Comparison of ENCODE assay signal across 9 cellular contexts in the genomic region with DNA sequence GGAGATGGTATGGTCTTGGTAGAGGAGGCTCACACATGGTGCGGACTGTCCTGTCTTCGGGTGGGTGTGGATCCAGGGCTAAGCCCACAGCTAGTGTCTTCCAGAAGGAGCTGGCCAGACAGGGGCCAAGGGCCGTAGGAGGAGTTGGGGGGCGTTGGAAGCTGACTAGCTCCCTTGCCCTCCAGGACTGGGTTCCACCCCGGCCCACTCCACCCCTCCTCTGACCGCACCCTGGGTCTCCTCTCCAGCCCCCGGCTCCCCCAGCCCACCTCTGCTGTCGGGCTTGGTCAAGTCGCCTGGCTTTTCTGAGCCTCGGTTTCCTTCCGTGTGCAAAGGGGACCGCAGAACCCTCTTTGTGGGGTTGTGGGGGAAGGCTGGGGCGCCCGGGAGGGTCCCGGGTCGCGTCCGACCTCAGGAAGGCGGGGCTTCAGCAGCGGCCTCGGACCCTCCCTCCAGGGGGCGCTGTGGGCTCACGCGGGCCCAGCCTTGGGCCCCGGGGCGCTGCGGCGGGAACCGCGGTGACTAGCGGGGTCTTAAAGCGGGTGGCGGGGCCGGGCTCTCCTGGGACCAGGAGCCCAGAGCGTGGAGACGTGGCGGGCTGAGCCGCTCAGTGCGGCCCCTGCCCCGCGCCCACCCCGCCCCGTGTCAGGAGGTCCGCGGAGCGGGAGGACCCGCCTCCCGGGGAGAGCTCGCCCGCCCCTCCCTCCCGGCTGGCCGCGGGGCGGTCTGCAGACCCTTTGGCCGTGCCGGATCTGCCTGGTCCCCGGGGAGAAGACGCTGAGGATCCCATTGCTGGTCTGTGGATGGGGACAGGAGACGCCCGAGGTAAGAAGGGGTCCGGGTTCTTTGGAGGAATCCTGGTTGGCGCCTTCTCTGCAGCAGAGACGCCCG. TPM values are rescaled to one million over a fixed set of nuclear protein-coding genes. Genes with fewer than 3 reads are reported as not detected.
A peak's percentile ranks its signal among the peaks of the same experiment; 100 is the strongest.
DNase-seq lines count a peak whose midpoint lies in the region; ATAC-seq and TF ChIP-seq lines count a peak whose summit lies in the region.
"Had no signal": no experiment of that assay in that cellular context is flagged by ENCODE, and none has a peak within 500 bp of the region (broad histone marks: within the 10 kb centered on the region; RNA-seq: fewer than 3 reads in every experiment).

No MANE protein-coding gene starts in this region.

- H3K36me3 ChIP-seq in MG63 = no peaks in the 10 kb centered on the region
- H3K36me3 ChIP-seq in mucosa of descending colon (ENCODE audit: low read depth) = no peaks in the 10 kb centered on the region
- H3K36me3 ChIP-seq in suprapubic skin = no peaks in the 10 kb centered on the region

- H3K9me3 Mint-ChIP-seq in activated CD4-positive, alpha-beta T cell treated with anti-CD3 and anti-CD28 coated beads for 36 hours (ENCODE audit: low read depth) = no peaks in the 10 kb centered on the region

- CTCF ChIA-PET in activated CD4-positive, alpha-beta T cell treated with anti-CD3 and anti-CD28 coated beads for 36 hours (lab: Charles Lee) = interaction anchor here (0.6 to 2.0 kb wide), 6 partner anchors 12 to 64 kb away, joined by 3 to 12 read pairs (median 4); a partner anchor contains a TSS

- TF ChIP-seq CTCF in mucosa of descending colon (IDR thresholded peaks at IDR 0.05) (peak; percentile 40), suprapubic skin (IDR thresholded peaks at IDR 0.05) (peak; percentile 6 to 76)

- H3K4me3 Mint-ChIP-seq in activated CD4-positive, alpha-beta T cell treated with anti-CD3 and anti-CD28 coated beads for 36 hours = peak overlapping the region; percentile 58

- H3K4me1 Mint-ChIP-seq in activated CD4-positive, alpha-beta T cell treated with anti-CD3 and anti-CD28 coated beads for 36 hours = peaks cover 23% of the 10 kb centered on the region

- DNase-seq in DMS79 treated with DMSO at 0.1 percent for 48 hours (lab: John Stamatoyannopoulos, UW) (peak; percentile 64), MG63 (peak; percentile 37), dermis blood vessel endothelial cell (peak; percentile 52), mucosa of descending colon (peak; percentile 52 to 57 (median 57)), suprapubic skin (ENCODE audit: low spot score in 2 of 2) (no peak), DMS153 (lab: John Stamatoyannopoulos, UW) (no peak)
- peak; percentile 85 for DNase-seq in activated CD4-positive, alpha-beta T cell treated with anti-CD3 and anti-CD28 coated beads for 36 hours

- no peak overlapping the region for H3K27ac Mint-ChIP-seq in activated CD4-positive, alpha-beta T cell treated with anti-CD3 and anti-CD28 coated beads for 36 hours

- H3K4me1 ChIP-seq in mucosa of descending colon (ENCODE audit: low read depth) (peaks cover 7% of the 10 kb centered on the region), suprapubic skin (peaks cover 14% of the 10 kb centered on the region)

- H3K27ac ChIP-seq in suprapubic skin = no peak overlapping the region

- intact Hi-C loops in activated CD4-positive, alpha-beta T cell treated with anti-CD3 and anti-CD28 coated beads for 36 hours (cut with DNase I, micrococcal nuclease) = loop anchor here in 1 of 2 experiments (1.0 to 5.0 kb wide), 2 partner anchors 18 to 155 kb away; a partner anchor contains a TSS
- intact Hi-C loops in mucosa of descending colon (cut with DNase I, micrococcal nuclease) = no loop called here

- peak overlapping the region; percentile 28 for H3K4me3 ChIP-seq in MG63
- no peak overlapping the region for H3K4me3 ChIP-seq in mucosa of descending colon
- H3K4me3 ChIP-seq in suprapubic skin = peak overlapping the region; percentile 46

- peaks cover 13% of the 10 kb centered on the region for H3K27me3 Mint-ChIP-seq in activated CD4-positive, alpha-beta T cell treated with anti-CD3 and anti-CD28 coated beads for 36 hours

- peaks cover 16% of the 10 kb centered on the region for H3K27me3 ChIP-seq in MG63
- peaks cover 67% of the 10 kb centered on the region for H3K27me3 ChIP-seq in suprapubic skin

- H3K9me3 ChIP-seq in MG63 = no peaks in the 10 kb centered on the region
- H3K9me3 ChIP-seq in mucosa of descending colon = no peaks in the 10 kb centered on the region
- no peaks in the 10 kb centered on the region for H3K9me3 ChIP-seq in suprapubic skin

- no peak for TF ChIP-seq EP300 in suprapubic skin (IDR thresholded peaks at IDR 0.05)

- no peaks in the 10 kb centered on the region for H3K36me3 Mint-ChIP-seq in activated CD4-positive, alpha-beta T cell treated with anti-CD3 and anti-CD28 coated beads for 36 hours (ENCODE audit: low read depth)

- peak; percentile 81 for ATAC-seq in activated CD4-positive, alpha-beta T cell treated with anti-CD3 and anti-CD28 coated beads for 36 hours
- ATAC-seq in mucosa of descending colon (peak; percentile 74), GM21723 (IDR thresholded peaks at IDR 0.05; ENCODE audit: unreplicated experiment) (no peak)

- WGBS in suprapubic skin = 52% methylated on average over 7 of the region's 64 CpGs

- POLR2A ChIA-PET in activated CD4-positive, alpha-beta T cell treated with anti-CD3 and anti-CD28 coated beads for 36 hours (lab: Charles Lee) = no interaction called here

- no peak for TF ChIP-seq POLR2A in suprapubic skin (IDR thresholded peaks at IDR 0.05)

RNA-seq across cellular contexts. Expression of a gene that starts 5.4 kb away (rescaled TPM):
- total RNA-seq in MG63 (2014; rRNA removed; shearing (Covaris generic); ENCODE audit: low replicate concordance) = not detected in 2 replicates
- not detected for total RNA-seq in activated CD4-positive, alpha-beta T cell treated with anti-CD3 and anti-CD28 coated beads for 36 hours
- total RNA-seq in dermis blood vessel endothelial cell = not detected in 2 replicates
- total RNA-seq in mucosa of descending colon = not detected
- not detected for total RNA-seq in suprapubic skin
- total RNA-seq: RPMI7951 had no signal

RNA-seq across cellular contexts. Expression of a gene that starts 17.8 kb away (rescaled TPM):
- 5.0 and 9.9 TPM in 2 replicates for total RNA-seq in MG63 (2014; rRNA removed; shearing (Covaris generic); ENCODE audit: low replicate concordance)
- total RNA-seq in activated CD4-positive, alpha-beta T cell treated with anti-CD3 and anti-CD28 coated beads for 36 hours = under 1 TPM; 0.30 to 0.46 TPM
- total RNA-seq in dermis blood vessel endothelial cell (not detected in 2 replicates), mucosa of descending colon (not detected), suprapubic skin (not detected)

RNA-seq across cellular contexts. Expression of a gene that starts 22.1 kb away (rescaled TPM):
- total RNA-seq in MG63 (2014; rRNA removed; shearing (Covaris generic); ENCODE audit: low replicate concordance) = 1.2 and 3.9 TPM in 2 replicates
- under 1 TPM; 0.42 to 0.50 TPM for total RNA-seq in activated CD4-positive, alpha-beta T cell treated with anti-CD3 and anti-CD28 coated beads for 36 hours
- total RNA-seq in dermis blood vessel endothelial cell = 3.2 and 5.4 TPM in 2 replicates
- under 1 TPM; 0.26 to 0.76 (median 0.39) TPM for total RNA-seq in mucosa of descending colon
- under 1 TPM; 0.45 to 0.68 (median 0.52) TPM for total RNA-seq in suprapubic skin

RNA-seq across cellular contexts. Expression of a gene that starts 22.7 kb away (rescaled TPM):
- 20.2 and 40.9 TPM in 2 replicates for total RNA-seq in MG63 (2014; rRNA removed; shearing (Covaris generic); ENCODE audit: low replicate concordance)
- 10 to 100 TPM; 39.6 to 40.2 TPM for total RNA-seq in activated CD4-positive, alpha-beta T cell treated with anti-CD3 and anti-CD28 coated beads for 36 hours
- total RNA-seq in dermis blood vessel endothelial cell (29.3 and 44.6 TPM in 2 replicates), mucosa of descending colon (1 to 10 TPM; 4.7 to 6.9 (median 6.5) TPM), suprapubic skin (10 to 100 TPM; 14.8 to 18.4 (median 16.2) TPM)

RNA-seq across cellular contexts. Expression of a gene that starts 39.0 kb away (rescaled TPM):
- 37.8 and 48.0 TPM in 2 replicates for total RNA-seq in MG63 (2014; rRNA removed; shearing (Covaris generic); ENCODE audit: low replicate concordance)
- total RNA-seq in activated CD4-positive, alpha-beta T cell treated with anti-CD3 and anti-CD28 coated beads for 36 hours = 10 to 100 TPM; 40.6 to 50.0 TPM
- total RNA-seq in dermis blood vessel endothelial cell (35.8 and 45.9 TPM in 2 replicates), mucosa of descending colon (10 to 100 TPM in 1 of 3 donors, 1 to 10 TPM in 2; 4.1 to 46.1 (median 9.5) TPM), suprapubic skin (10 to 100 TPM in 3 of 4 donors, 1 to 10 TPM in 1; 8.6 to 27.9 (median 13.2) TPM)

Comparison
In these comparisons a context has a peak if more than half of its experiments do, and no peak if none do; other contexts are left out.
1. DNase-seq: peak in DMS79 treated with DMSO at 0.1 percent for 48 hours (single experiment), MG63 (single experiment), activated CD4-positive, alpha-beta T cell treated with anti-CD3 and anti-CD28 coated beads for 36 hours (single experiment), dermis blood vessel endothelial cell (single experiment) and mucosa of descending colon (3 of 3); none in suprapubic skin (0 of 2) and DMS153 (single experiment).